12 cellular contexts compared by ENCODE assay signal in the genomic region with DNA sequence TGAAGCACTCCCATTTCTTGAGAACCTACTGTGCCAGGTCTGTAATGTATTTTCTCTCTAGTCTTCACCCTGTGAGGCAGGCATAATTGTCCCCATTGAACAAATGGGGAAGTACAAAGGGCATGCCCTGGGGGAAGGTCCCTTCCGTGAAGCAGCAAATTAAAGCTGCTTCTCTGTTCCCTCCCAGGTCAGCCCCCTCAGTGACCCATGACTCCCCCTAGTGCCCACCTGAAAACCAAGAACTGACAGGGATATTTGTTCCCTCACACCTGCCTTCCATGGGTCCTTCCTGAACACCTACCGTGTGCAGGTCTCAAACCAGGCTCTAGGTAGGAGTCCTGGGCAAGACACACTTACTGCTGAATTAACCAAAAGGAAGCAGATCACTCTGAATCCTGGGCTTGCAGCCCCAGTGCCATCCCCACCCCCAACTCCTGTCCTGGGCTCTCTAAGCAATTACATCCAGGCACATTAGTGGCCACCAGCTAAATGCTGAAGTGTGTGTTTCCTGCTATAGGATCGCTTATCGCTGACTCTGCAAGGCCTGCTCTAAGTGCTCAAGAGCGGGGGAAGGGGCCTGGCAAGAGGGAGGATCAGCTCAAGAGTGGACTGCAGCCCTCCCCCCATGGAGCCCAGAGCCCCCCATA.
DNase-seq lines count a peak whose midpoint lies in the region; ATAC-seq, FAIRE-seq and TF ChIP-seq lines count a peak whose summit lies in the region.
"Had no signal": no experiment of that assay in that cellular context is flagged by ENCODE, and none has a peak within 500 bp of the region (broad histone marks: within the 10 kb centered on the region; RNA-seq: fewer than 3 reads in every experiment).

No MANE protein-coding gene starts in this region.

- no peaks in the 10 kb centered on the region for H4K20me1 ChIP-seq in DND-41 (ENCODE audit: insufficient read depth, low read length)

- H3K27ac Mint-ChIP-seq in endothelial cell (ENCODE audit: unreplicated experiment), result no peak overlapping the region

- TF ChIP-seq POLR2A in GM12892 (IDR thresholded peaks at IDR 0.05; ENCODE audit: low read depth, low read length) (no peak), adrenal gland (IDR thresholded peaks at IDR 0.05) (no peak)

- H3K27me3 Mint-ChIP-seq in endothelial cell (ENCODE audit: unreplicated experiment), result no peaks in the 10 kb centered on the region

- H3K36me3 ChIP-seq in DND-41 (ENCODE audit: insufficient read depth, low read length) (no peaks in the 10 kb centered on the region), adrenal gland (replicated peaks in 1 of 2) (no peaks in the 10 kb centered on the region)
- H3K36me3 ChIP-seq: gastrocnemius medialis had no signal

- H3K4me3 ChIP-seq in DND-41 (ENCODE audit: low read depth in 1 of 2, low read length in 2 of 2) (no peak overlapping the region), adrenal gland (no peak overlapping the region)
- H3K4me3 ChIP-seq: gastrocnemius medialis, skin epidermis had no signal

- H3K9ac ChIP-seq in DND-41 (ENCODE audit: low read depth, low read length), result no peak overlapping the region

- no peaks in the 10 kb centered on the region for H3K79me2 ChIP-seq in DND-41 (ENCODE audit: insufficient read depth, low read length)

- intact Hi-C loops in adrenal gland (cut with DNase I), result no loop called here

- H3K36me3 Mint-ChIP-seq in endothelial cell (ENCODE audit: low read depth, unreplicated experiment), result peaks cover 6% of the 10 kb centered on the region

- TF ChIP-seq CTCF in DND-41 (IDR thresholded peaks at IDR 0.05; ENCODE audit: borderline replicate concordance, extremely low read depth, low read length, poor library complexity, severe bottlenecking) (peak; percentile 33), endothelial cell (IDR thresholded peaks at IDR 0.05; ENCODE audit: unreplicated experiment) (peak; percentile 33), adrenal gland (IDR thresholded peaks at IDR 0.05) (no peak)

- no peaks in the 10 kb centered on the region for H3K9me3 Mint-ChIP-seq in endothelial cell (ENCODE audit: unreplicated experiment)

- H3K27me3 ChIP-seq in DND-41 (ENCODE audit: insufficient read depth, low read length, poor library complexity) (peaks cover 1% of the 10 kb centered on the region), adrenal gland (no peaks in the 10 kb centered on the region)
- H3K27me3 ChIP-seq: gastrocnemius medialis had no signal

- H3K4me3 Mint-ChIP-seq in endothelial cell (ENCODE audit: unreplicated experiment), result no peak overlapping the region

- no peak for ATAC-seq in DND-41 (ENCODE audit: insufficient read depth, low read depth)
- peak; percentile 57 for ATAC-seq in GM21390 (IDR thresholded peaks at IDR 0.05; ENCODE audit: unreplicated experiment)
- ATAC-seq in GM18519 (IDR thresholded peaks at IDR 0.05; ENCODE audit: low FRiP score, unreplicated experiment), result no peak
- ATAC-seq: gastrocnemius medialis had no signal

- peaks cover 34% of the 10 kb centered on the region for H3K4me1 Mint-ChIP-seq in endothelial cell (ENCODE audit: unreplicated experiment)

- DNase-seq in DND-41 (no peak), NCI-H2029 treated with DMSO at 0.1 percent for 48 hours (lab: John Stamatoyannopoulos, UW) (peak; percentile 25), endothelial cell (ENCODE audit: low spot score) (no peak), GM12892 (ENCODE audit: insufficient read length) (no peak), COR-L47 (lab: John Stamatoyannopoulos, UW) (no peak), adrenal gland (no peak)
- DNase-seq: cerebellar nuclear complex, gastrocnemius medialis, T-helper 2 cell had no signal

- H3K27ac ChIP-seq in DND-41 (ENCODE audit: low read length), result no peak overlapping the region
- no peak overlapping the region for H3K27ac ChIP-seq in adrenal gland
- H3K27ac ChIP-seq: gastrocnemius medialis, skin epidermis had no signal

- no peaks in the 10 kb centered on the region for H3K9me3 ChIP-seq in DND-41 (ENCODE audit: insufficient read depth, low read length, severe bottlenecking)
- no peaks in the 10 kb centered on the region for H3K9me3 ChIP-seq in adrenal gland (replicated peaks in 1 of 3)
- H3K9me3 ChIP-seq: gastrocnemius medialis had no signal

- no peak overlapping the region for H2AFZ ChIP-seq in DND-41 (ENCODE audit: low read depth, low read length)

- H3K4me1 ChIP-seq in DND-41 (ENCODE audit: insufficient read depth, low read length) (no peaks in the 10 kb centered on the region), adrenal gland (replicated peaks in 1 of 2) (peaks cover 5 to 7% of the 10 kb centered on the region in 2 donors)
- H3K4me1 ChIP-seq: gastrocnemius medialis had no signal

- no peak overlapping the region for H3K4me2 ChIP-seq in DND-41 (ENCODE audit: insufficient read depth, low read length)

- WGBS in adrenal gland, 4 donors, result 62 to 86% (median 70%) methylated on average over 5 of the region's 5 CpGs

- FAIRE-seq in GM12892 (lab: Jason Lieb, UNC), result no peak

Comparison
In these comparisons a context has a peak if more than half of its experiments do, and no peak if none do; other contexts are left out.
1. CTCF ChIP-seq: peak in DND-41 (single experiment) and endothelial cell (single experiment); none in adrenal gland (0 of 6).